In the genomic region with DNA sequence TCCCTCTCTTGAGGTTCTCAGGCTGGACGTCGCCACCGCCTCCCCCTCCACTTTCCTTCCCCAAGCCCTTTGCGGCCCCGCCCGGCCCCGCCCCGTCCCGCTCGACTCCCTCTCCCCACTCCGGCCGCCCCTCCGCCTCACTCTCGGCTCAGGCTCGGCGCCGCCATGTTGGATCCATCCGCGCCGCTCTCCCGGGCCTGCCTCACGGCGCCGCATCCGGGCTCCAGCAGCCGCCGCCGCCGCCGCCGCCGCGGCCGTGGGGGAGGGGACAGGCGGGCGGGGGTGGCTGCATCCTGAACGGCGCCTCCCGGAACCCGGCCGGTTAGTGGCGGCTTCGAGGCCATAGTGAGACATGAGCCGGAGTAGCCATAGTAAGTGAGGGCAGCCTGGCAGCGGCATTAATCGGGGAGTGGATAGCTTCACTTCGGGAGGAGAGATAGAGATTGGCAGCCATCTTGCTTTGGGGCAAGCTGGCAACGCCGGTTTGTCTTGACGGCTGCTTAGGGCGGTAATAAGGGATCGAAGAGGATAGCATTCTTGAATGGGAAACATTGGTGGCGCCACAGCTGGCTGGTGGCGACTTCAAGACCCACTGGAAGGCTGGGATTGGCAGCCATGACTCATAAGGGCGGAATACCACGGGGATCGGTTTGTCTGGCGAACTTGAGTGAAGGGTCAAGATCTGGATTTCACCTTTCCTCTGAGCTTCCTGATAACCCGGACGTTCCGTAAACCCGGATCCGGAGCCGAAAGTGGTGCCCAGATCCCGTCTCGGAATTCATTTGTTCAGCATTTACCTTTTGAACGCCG, we compare ENCODE assay signal across 1 cellular context.
A peak's percentile ranks its signal among the peaks of the same experiment; 100 is the strongest.
TF ChIP-seq lines count a peak whose summit lies in the region.

A gene with protein sequence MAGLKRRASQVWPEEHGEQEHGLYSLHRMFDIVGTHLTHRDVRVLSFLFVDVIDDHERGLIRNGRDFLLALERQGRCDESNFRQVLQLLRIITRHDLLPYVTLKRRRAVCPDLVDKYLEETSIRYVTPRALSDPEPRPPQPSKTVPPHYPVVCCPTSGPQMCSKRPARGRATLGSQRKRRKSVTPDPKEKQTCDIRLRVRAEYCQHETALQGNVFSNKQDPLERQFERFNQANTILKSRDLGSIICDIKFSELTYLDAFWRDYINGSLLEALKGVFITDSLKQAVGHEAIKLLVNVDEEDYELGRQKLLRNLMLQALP (minus strand): TSS at position 258 of the 810 bp plus-strand sequence. CDS start 8,205 bp downstream, outside the sequence.

TF ChIP-seq in GM12878, 131 proteins besides CTCF, POLR2A, EP300 and RAD21 (continued from another document and continues in another):
- TF ChIP-seq POLR2AphosphoS2 (IDR thresholded peaks at IDR 0.05; ENCODE audit: low read depth, low read length) (peak; percentile 43; the same call in 1 of the 2 replicates), YBX1 (IDR thresholded peaks at IDR 0.05) (no peak), SUPT20H (IDR thresholded peaks at IDR 0.05; ENCODE audit: borderline replicate concordance, control insufficient read depth, low read depth, low read length) (no peak), MEF2B (IDR thresholded peaks at IDR 0.05; ENCODE audit: partially characterized antibody, poor library complexity, severe bottlenecking) (no peak), POLR2AphosphoS5 (IDR thresholded peaks at IDR 0.05; ENCODE audit: low read length) (0 out of 2 replicates have a peak, but pooled peaks have one; percentile 24), ZNF24 (IDR thresholded peaks at IDR 0.05) (peak; percentile 50; the same call in 1 of the 2 replicates), ZSCAN29 (IDR thresholded peaks at IDR 0.05) (0 out of 2 replicates have a peak, but pooled peaks have one; percentile 12), NFIC (IDR thresholded peaks at IDR 0.05; ENCODE audit: low read depth, low read length) (no peak), CREB1 (IDR thresholded peaks at IDR 0.05; ENCODE audit: low read depth) (peak; percentile 82), MEF2A (IDR thresholded peaks at IDR 0.05; ENCODE audit: insufficient read depth, low read depth, low read length) (0 out of 2 replicates have a peak, but pooled peaks have one; percentile 24), SIN3A (IDR thresholded peaks at IDR 0.05; ENCODE audit: low read depth, low read length) (no peak; the same call in 1 of the 2 replicates), EGR1 (IDR thresholded peaks at IDR 0.05; ENCODE audit: borderline replicate concordance in 1 of 2, low read depth in 2 of 2, low read length in 2 of 2) (peak in 1 of 2 experiments; percentile 94; a peak in 2 of 3 replicates), KLF5 (IDR thresholded peaks at IDR 0.05; ENCODE audit: partially characterized antibody) (peak; percentile 84), JUNB (IDR thresholded peaks at IDR 0.05) (peak; percentile 28; the same call in 1 of the 2 replicates), IKZF1 (conservative IDR thresholded peaks at IDR 0.05) (peak; percentile 99), KDM1A (IDR thresholded peaks at IDR 0.05; ENCODE audit: borderline replicate concordance) (no peak), CHD4 (IDR thresholded peaks at IDR 0.05) (no peak), RELA (IDR thresholded peaks at IDR 0.05; ENCODE audit: borderline replicate concordance, partially characterized antibody) (peak; percentile 48), HCFC1 (IDR thresholded peaks at IDR 0.05; ENCODE audit: low read length) (peak; percentile 92)
- TF ChIP-seq, protein P1, sequence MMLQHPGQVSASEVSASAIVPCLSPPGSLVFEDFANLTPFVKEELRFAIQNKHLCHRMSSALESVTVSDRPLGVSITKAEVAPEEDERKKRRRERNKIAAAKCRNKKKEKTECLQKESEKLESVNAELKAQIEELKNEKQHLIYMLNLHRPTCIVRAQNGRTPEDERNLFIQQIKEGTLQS (IDR thresholded peaks at IDR 0.05; ENCODE audit: borderline replicate concordance, extremely low read depth, low read depth, low read length) = no peak
- TF ChIP-seq, protein P2, sequence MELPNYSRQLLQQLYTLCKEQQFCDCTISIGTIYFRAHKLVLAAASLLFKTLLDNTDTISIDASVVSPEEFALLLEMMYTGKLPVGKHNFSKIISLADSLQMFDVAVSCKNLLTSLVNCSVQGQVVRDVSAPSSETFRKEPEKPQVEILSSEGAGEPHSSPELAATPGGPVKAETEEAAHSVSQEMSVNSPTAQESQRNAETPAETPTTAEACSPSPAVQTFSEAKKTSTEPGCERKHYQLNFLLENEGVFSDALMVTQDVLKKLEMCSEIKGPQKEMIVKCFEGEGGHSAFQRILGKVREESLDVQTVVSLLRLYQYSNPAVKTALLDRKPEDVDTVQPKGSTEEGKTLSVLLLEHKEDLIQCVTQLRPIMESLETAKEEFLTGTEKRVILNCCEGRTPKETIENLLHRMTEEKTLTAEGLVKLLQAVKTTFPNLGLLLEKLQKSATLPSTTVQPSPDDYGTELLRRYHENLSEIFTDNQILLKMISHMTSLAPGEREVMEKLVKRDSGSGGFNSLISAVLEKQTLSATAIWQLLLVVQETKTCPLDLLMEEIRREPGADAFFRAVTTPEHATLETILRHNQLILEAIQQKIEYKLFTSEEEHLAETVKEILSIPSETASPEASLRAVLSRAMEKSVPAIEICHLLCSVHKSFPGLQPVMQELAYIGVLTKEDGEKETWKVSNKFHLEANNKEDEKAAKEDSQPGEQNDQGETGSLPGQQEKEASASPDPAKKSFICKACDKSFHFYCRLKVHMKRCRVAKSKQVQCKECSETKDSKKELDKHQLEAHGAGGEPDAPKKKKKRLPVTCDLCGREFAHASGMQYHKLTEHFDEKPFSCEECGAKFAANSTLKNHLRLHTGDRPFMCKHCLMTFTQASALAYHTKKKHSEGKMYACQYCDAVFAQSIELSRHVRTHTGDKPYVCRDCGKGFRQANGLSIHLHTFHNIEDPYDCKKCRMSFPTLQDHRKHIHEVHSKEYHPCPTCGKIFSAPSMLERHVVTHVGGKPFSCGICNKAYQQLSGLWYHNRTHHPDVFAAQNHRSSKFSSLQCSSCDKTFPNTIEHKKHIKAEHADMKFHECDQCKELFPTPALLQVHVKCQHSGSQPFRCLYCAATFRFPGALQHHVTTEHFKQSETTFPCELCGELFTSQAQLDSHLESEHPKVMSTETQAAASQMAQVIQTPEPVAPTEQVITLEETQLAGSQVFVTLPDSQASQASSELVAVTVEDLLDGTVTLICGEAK (IDR thresholded peaks at IDR 0.05; ENCODE audit: borderline replicate concordance) = peak; percentile 72
- TF ChIP-seq, protein P3, sequence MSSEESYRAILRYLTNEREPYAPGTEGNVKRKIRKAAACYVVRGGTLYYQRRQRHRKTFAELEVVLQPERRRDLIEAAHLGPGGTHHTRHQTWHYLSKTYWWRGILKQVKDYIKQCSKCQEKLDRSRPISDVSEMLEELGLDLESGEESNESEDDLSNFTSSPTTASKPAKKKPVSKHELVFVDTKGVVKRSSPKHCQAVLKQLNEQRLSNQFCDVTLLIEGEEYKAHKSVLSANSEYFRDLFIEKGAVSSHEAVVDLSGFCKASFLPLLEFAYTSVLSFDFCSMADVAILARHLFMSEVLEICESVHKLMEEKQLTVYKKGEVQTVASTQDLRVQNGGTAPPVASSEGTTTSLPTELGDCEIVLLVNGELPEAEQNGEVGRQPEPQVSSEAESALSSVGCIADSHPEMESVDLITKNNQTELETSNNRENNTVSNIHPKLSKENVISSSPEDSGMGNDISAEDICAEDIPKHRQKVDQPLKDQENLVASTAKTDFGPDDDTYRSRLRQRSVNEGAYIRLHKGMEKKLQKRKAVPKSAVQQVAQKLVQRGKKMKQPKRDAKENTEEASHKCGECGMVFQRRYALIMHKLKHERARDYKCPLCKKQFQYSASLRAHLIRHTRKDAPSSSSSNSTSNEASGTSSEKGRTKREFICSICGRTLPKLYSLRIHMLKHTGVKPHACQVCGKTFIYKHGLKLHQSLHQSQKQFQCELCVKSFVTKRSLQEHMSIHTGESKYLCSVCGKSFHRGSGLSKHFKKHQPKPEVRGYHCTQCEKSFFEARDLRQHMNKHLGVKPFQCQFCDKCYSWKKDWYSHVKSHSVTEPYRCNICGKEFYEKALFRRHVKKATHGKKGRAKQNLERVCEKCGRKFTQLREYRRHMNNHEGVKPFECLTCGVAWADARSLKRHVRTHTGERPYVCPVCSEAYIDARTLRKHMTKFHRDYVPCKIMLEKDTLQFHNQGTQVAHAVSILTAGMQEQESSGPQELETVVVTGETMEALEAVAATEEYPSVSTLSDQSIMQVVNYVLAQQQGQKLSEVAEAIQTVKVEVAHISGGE (CRISPR knock-in tag; IDR thresholded peaks at IDR 0.05) = no peak
- TF ChIP-seq, protein P4, sequence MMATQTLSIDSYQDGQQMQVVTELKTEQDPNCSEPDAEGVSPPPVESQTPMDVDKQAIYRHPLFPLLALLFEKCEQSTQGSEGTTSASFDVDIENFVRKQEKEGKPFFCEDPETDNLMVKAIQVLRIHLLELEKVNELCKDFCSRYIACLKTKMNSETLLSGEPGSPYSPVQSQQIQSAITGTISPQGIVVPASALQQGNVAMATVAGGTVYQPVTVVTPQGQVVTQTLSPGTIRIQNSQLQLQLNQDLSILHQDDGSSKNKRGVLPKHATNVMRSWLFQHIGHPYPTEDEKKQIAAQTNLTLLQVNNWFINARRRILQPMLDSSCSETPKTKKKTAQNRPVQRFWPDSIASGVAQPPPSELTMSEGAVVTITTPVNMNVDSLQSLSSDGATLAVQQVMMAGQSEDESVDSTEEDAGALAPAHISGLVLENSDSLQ (IDR thresholded peaks at IDR 0.05) = peak; percentile 69
- TF ChIP-seq, protein P5, sequence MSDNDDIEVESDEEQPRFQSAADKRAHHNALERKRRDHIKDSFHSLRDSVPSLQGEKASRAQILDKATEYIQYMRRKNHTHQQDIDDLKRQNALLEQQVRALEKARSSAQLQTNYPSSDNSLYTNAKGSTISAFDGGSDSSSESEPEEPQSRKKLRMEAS (IDR thresholded peaks at IDR 0.05; ENCODE audit: low read depth, low read length) = no peak
- TF ChIP-seq, protein P6, sequence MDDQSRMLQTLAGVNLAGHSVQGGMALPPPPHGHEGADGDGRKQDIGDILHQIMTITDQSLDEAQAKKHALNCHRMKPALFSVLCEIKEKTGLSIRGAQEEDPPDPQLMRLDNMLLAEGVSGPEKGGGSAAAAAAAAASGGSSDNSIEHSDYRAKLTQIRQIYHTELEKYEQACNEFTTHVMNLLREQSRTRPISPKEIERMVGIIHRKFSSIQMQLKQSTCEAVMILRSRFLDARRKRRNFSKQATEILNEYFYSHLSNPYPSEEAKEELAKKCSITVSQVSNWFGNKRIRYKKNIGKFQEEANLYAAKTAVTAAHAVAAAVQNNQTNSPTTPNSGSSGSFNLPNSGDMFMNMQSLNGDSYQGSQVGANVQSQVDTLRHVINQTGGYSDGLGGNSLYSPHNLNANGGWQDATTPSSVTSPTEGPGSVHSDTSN (IDR thresholded peaks at IDR 0.05; ENCODE audit: insufficient replicate concordance, low read depth, low read length) = peak; percentile 5
- TF ChIP-seq, protein P7, sequence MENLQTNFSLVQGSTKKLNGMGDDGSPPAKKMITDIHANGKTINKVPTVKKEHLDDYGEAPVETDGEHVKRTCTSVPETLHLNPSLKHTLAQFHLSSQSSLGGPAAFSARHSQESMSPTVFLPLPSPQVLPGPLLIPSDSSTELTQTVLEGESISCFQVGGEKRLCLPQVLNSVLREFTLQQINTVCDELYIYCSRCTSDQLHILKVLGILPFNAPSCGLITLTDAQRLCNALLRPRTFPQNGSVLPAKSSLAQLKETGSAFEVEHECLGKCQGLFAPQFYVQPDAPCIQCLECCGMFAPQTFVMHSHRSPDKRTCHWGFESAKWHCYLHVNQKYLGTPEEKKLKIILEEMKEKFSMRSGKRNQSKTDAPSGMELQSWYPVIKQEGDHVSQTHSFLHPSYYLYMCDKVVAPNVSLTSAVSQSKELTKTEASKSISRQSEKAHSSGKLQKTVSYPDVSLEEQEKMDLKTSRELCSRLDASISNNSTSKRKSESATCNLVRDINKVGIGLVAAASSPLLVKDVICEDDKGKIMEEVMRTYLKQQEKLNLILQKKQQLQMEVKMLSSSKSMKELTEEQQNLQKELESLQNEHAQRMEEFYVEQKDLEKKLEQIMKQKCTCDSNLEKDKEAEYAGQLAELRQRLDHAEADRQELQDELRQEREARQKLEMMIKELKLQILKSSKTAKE (IDR thresholded peaks at IDR 0.05; ENCODE audit: low read depth, poor library complexity, severe bottlenecking) = no peak
- TF ChIP-seq, protein P8, sequence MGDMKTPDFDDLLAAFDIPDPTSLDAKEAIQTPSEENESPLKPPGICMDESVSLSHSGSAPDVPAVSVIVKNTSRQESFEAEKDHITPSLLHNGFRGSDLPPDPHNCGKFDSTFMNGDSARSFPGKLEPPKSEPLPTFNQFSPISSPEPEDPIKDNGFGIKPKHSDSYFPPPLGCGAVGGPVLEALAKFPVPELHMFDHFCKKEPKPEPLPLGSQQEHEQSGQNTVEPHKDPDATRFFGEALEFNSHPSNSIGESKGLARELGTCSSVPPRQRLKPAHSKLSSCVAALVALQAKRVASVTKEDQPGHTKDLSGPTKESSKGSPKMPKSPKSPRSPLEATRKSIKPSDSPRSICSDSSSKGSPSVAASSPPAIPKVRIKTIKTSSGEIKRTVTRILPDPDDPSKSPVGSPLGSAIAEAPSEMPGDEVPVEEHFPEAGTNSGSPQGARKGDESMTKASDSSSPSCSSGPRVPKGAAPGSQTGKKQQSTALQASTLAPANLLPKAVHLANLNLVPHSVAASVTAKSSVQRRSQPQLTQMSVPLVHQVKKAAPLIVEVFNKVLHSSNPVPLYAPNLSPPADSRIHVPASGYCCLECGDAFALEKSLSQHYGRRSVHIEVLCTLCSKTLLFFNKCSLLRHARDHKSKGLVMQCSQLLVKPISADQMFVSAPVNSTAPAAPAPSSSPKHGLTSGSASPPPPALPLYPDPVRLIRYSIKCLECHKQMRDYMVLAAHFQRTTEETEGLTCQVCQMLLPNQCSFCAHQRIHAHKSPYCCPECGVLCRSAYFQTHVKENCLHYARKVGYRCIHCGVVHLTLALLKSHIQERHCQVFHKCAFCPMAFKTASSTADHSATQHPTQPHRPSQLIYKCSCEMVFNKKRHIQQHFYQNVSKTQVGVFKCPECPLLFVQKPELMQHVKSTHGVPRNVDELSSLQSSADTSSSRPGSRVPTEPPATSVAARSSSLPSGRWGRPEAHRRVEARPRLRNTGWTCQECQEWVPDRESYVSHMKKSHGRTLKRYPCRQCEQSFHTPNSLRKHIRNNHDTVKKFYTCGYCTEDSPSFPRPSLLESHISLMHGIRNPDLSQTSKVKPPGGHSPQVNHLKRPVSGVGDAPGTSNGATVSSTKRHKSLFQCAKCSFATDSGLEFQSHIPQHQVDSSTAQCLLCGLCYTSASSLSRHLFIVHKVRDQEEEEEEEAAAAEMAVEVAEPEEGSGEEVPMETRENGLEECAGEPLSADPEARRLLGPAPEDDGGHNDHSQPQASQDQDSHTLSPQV (IDR thresholded peaks at IDR 0.05) = no peak
- TF ChIP-seq, protein P9, sequence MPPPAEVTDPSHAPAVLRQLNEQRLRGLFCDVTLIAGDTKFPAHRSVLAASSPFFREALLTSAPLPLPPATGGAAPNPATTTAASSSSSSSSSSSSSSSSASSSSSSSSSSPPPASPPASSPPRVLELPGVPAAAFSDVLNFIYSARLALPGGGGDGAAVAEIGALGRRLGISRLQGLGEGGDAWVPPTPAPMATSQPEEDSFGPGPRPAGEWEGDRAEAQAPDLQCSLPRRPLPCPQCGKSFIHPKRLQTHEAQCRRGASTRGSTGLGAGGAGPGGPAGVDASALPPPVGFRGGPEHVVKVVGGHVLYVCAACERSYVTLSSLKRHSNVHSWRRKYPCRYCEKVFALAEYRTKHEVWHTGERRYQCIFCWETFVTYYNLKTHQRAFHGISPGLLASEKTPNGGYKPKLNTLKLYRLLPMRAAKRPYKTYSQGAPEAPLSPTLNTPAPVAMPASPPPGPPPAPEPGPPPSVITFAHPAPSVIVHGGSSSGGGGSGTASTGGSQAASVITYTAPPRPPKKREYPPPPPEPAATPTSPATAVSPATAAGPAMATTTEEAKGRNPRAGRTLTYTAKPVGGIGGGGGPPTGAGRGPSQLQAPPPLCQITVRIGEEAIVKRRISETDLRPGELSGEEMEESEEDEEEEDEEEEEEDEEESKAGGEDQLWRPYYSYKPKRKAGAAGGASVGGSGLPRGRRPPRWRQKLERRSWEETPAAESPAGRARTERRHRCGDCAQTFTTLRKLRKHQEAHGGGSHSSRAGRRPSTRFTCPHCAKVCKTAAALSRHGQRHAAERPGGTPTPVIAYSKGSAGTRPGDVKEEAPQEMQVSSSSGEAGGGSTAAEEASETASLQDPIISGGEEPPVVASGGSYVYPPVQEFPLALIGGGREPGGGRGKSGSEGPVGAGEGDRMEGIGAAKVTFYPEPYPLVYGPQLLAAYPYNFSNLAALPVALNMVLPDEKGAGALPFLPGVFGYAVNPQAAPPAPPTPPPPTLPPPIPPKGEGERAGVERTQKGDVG (CRISPR knock-in tag; IDR thresholded peaks at IDR 0.05) = no peak
